ENCODE assay signal across 8 cellular contexts in the genomic region with DNA sequence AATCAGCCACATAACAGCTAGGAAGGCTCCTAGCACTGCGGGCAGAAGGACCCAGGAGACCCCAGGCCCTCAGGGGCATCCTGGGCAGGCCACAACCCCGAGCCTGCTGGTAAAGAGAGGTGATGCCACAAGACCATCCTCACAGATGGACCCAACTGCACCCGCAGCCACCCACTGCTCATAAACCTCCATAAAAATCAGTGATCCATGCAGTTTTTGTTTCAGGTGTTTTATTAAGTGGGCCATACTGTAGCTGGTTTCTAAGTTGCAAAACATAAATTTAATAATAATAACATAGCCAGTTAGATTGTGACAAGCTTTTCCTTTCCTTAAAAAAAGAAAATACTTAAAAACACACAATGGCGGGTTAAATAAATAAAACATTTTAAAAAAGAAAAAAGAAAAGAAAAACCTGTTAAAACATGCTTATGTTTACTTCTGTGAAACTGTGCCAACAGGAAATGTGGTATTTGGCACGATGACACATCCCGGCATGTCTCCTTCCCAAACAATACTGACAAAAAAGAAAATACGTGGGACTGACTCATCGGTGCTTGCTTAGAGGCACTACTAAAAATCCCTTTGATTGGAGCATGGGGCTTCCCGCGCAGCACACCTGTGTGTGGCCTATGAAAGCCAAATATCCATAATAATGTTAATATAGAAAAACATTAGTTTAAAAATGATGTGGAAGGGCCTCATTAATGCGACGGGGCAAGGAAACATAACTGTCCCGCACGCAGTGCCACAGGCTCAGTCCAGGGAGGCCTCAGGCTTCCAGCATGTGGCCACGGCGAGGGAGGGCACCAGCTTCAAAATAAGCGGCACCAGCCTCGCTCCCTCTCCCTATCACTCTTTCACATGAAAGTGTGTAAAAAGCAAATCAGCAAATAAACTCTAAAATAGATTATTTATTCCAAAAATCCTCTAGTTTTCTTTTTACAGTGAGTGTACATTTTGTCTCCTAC. TPM values are rescaled to one million over a fixed set of nuclear protein-coding genes. Genes with fewer than 3 reads are reported as not detected.
DNase-seq lines count a peak whose midpoint lies in the region; ATAC-seq, FAIRE-seq and TF ChIP-seq lines count a peak whose summit lies in the region.

No MANE protein-coding gene starts in this region.

- no peak for ATAC-seq in HG02588 (IDR thresholded peaks at IDR 0.05; ENCODE audit: unreplicated experiment)
- no peak for ATAC-seq in GM18517 (IDR thresholded peaks at IDR 0.05; ENCODE audit: unreplicated experiment)

- no peak for FAIRE-seq in GM12892 (lab: Jason Lieb, UNC)

- peak; percentile 8 for DNase-seq in CD1c-positive myeloid dendritic cell (ENCODE audit: extremely low spot score)
- peak; percentile 91 for DNase-seq in NCI-H1092 (lab: John Stamatoyannopoulos, UW)
- DNase-seq in activated CD4-positive, alpha-beta T cell treated with anti-CD3 and anti-CD28 coated beads, Interleukin-2, amount 50 U/mL, for 4 hours: peak; percentile 15 to 22
- DNase-seq in fibroblast of the conjunctiva (ENCODE audit: low read depth): peak; percentile 58
- peak; percentile 38 for DNase-seq in stimulated activated CD4-positive, alpha-beta T cell treated with anti-CD3 and anti-CD28 coated beads, Interleukin-4, amount 100 ng/mL, for 24 hours
- no peak for DNase-seq in GM12892 (ENCODE audit: insufficient read length)

- TF ChIP-seq POLR2A in GM12892 (IDR thresholded peaks at IDR 0.05; ENCODE audit: low read depth, low read length): no peak

RNA-seq across cellular contexts. Expression of a gene that starts 47.5 kb away (rescaled TPM):
- 0.47 TPM for polyA plus RNA-seq in GM12892 (2012; ENCODE audit: missing spikeins)
